Comparison of ENCODE assay signal across 8 cellular contexts in genomic region chr1:88801575-88802208, GRCh38.
A peak's percentile ranks its signal among the peaks of the same experiment; 100 is the strongest.
DNase-seq lines count a peak whose midpoint lies in the region; ATAC-seq, FAIRE-seq and TF ChIP-seq lines count a peak whose summit lies in the region.

No MANE protein-coding gene starts in this region.

- FAIRE-seq in small intestine (lab: Jason Lieb, UNC) (no peak), kidney (lab: Jason Lieb, UNC) (no peak)

- H3K4me1 ChIP-seq in small intestine (ENCODE audit: control insufficient read depth in 2 of 2, insufficient read depth in 1 of 2, low read depth in 1 of 2, low read length in 1 of 2) (no peaks in the 10 kb centered on the region), kidney (ENCODE audit: control insufficient read depth in 1 of 2, insufficient read depth in 1 of 2, low read depth in 1 of 2, low read length in 2 of 2) (no peaks in the 10 kb centered on the region)

- H3K9ac ChIP-seq in kidney (ENCODE audit: low read length in 2 of 2): no peak overlapping the region

- no peaks in the 10 kb centered on the region for H3K27me3 ChIP-seq in small intestine (ENCODE audit: control insufficient read depth in 2 of 2, insufficient read depth in 2 of 2, low read length in 2 of 2)

- H3K9me3 ChIP-seq in small intestine (ENCODE audit: control insufficient read depth, low read depth): no peaks in the 10 kb centered on the region
- no peaks in the 10 kb centered on the region for H3K9me3 ChIP-seq in kidney (ENCODE audit: control insufficient read depth in 1 of 2, low read length in 2 of 2)

- 97 to 99% (median 98%) methylated on average over 9 of the region's 9 CpGs for WGBS in small intestine, 3 donors

- H3K36me3 ChIP-seq in small intestine (ENCODE audit: control insufficient read depth in 2 of 2, insufficient read depth in 2 of 2, low read length in 2 of 2) (peaks cover 5 to 14% of the 10 kb centered on the region in 2 donors), kidney (ENCODE audit: control insufficient read depth in 1 of 2, insufficient read depth in 2 of 2, low read length in 2 of 2) (peaks cover 0 to 6% of the 10 kb centered on the region in 2 donors)

- H3K4me3 ChIP-seq in fibroblast of pulmonary artery (replicated peaks; ENCODE audit: low read depth, low read length) (no peak overlapping the region), small intestine (ENCODE audit: low read depth in 1 of 2, low read length in 2 of 2) (no peak overlapping the region), kidney (ENCODE audit: low read length in 2 of 2) (no peak overlapping the region)

- DNase-seq in Ammon's horn (ENCODE audit: low spot score): peak; percentile 6
- DNase-seq in H4 (ENCODE audit: low spot score): peak; percentile 7
- peak; percentile 78 for DNase-seq in SKM-1 (lab: John Stamatoyannopoulos, UW; ENCODE audit: unreplicated experiment)
- DNase-seq in fibroblast of pulmonary artery (ENCODE audit: low read depth): peak; percentile 36
- DNase-seq in small intestine: no peak
- DNase-seq in Right ventricle myocardium inferior (ENCODE audit: missing footprints): no peak
- DNase-seq in kidney: no peak

- no peak for TF ChIP-seq CTCF in fibroblast of pulmonary artery (IDR thresholded peaks at IDR 0.05; ENCODE audit: low read length, missing control alignments)
- TF ChIP-seq CTCF in kidney (IDR thresholded peaks at IDR 0.05; ENCODE audit: borderline replicate concordance, extremely low read depth, insufficient read depth): no peak

- H3K27ac ChIP-seq in small intestine (ENCODE audit: low read depth in 1 of 2, low read length in 1 of 2) (no peak overlapping the region), kidney (ENCODE audit: low read depth in 2 of 2, low read length in 2 of 2) (no peak overlapping the region)

- ATAC-seq in HG03439 (IDR thresholded peaks at IDR 0.05; ENCODE audit: unreplicated experiment): no peak
- ATAC-seq in Right ventricle myocardium inferior: no peak

- intact Hi-C loops in Right ventricle myocardium inferior (cut with DNase I) (loop anchor here (5.0 kb wide), 1 partner anchor 71 kb away; no protein-coding TSS in a partner anchor), kidney (cut with DNase I) (no loop called here)

Comparison
In these comparisons a context has a peak if more than half of its experiments do, and no peak if none do; other contexts are left out.
1. DNase-seq: peak in Ammon's horn (single experiment), H4 (single experiment), SKM-1 (single experiment) and fibroblast of pulmonary artery (single experiment); none in small intestine (single experiment), Right ventricle myocardium inferior (single experiment) and kidney (single experiment).